In the genomic region with DNA sequence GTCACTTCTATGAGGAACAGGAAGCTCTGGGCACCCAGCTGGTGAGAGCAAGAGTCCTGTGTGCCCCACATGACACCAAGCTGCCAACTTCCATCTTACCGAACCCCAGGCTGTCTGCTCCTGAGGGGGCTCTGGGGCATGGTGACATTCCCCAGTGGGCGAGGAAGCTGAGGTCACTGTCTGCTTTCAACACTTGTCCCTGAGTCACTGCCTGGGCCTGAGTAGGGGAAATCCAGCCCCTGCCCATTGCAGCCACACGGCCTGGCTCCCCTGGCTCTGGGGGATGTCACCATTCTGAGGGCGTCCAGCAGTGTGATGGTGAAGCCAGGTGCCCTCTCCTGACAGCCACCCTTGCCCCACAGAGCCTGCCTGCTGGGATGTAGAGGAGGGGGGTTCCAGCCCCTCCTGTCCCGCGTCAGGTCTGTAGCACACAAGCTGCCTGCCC, we compare ENCODE assay signal across 14 cellular contexts.
DNase-seq lines count a peak whose midpoint lies in the region; ATAC-seq and TF ChIP-seq lines count a peak whose summit lies in the region.
"Had no signal": no experiment of that assay in that cellular context is flagged by ENCODE, and none has a peak within 500 bp of the region (broad histone marks: within the 10 kb centered on the region; RNA-seq: fewer than 3 reads in every experiment).

No MANE protein-coding gene starts in this region.

- H3K4me3 Mint-ChIP-seq in osteocyte (ENCODE audit: unreplicated experiment) = no peak overlapping the region
- H3K4me3 Mint-ChIP-seq: T-helper 2 cell treated with Interferon-gamma antibody and Interleukin-4, amounts not matched to agents 5 μg/mL and 100 μg/mL, for 36 hours had no signal

- DNase-seq in DMS53 (lab: John Stamatoyannopoulos, UW) (peak; percentile 6), DMS53 treated with DMSO at 0.1 percent for 48 hours (lab: John Stamatoyannopoulos, UW; ENCODE audit: unreplicated experiment) (no peak), SKM-1 (lab: John Stamatoyannopoulos, UW; ENCODE audit: unreplicated experiment) (peak; percentile 11), islet precursor cell (peak; percentile 66), RPMI8226 (no peak), osteocyte (ENCODE audit: extremely low spot score, unreplicated experiment) (no peak)
- DNase-seq in stimulated activated naive CD8-positive, alpha-beta T cell treated with anti-CD3 and anti-CD28 coated beads, Interleukin-15, Interleukin-2, amounts not matched to agents 100 U/mL and 50 U/mL, for 24 hours = peak; percentile 14
- DNase-seq: cerebellar nuclear complex, DND-41, Kasumi-1, tibial artery had no signal

- ATAC-seq in stimulated activated naive CD8-positive, alpha-beta T cell treated with anti-CD3 and anti-CD28 coated beads, Interleukin-15, Interleukin-2, amounts not matched to agents 100 U/mL and 50 U/mL, for 24 hours = peak; percentile 29
- ATAC-seq in HG02763 (IDR thresholded peaks at IDR 0.05; ENCODE audit: unreplicated experiment) = no peak

- peaks cover 42% of the 10 kb centered on the region for H3K4me1 Mint-ChIP-seq in osteocyte (ENCODE audit: unreplicated experiment)

- no peaks in the 10 kb centered on the region for H3K27me3 Mint-ChIP-seq in osteocyte (ENCODE audit: unreplicated experiment)

- peaks cover 4% of the 10 kb centered on the region for H3K9me3 Mint-ChIP-seq in osteocyte (ENCODE audit: unreplicated experiment)
- H3K9me3 Mint-ChIP-seq: T-helper 2 cell treated with Interferon-gamma antibody and Interleukin-4, amounts not matched to agents 5 μg/mL and 100 μg/mL, for 36 hours had no signal

- H3K27ac Mint-ChIP-seq in osteocyte (ENCODE audit: unreplicated experiment) = no peak overlapping the region
- H3K27ac Mint-ChIP-seq: activated naive CD4-positive, alpha-beta T cell treated with anti-CD3 and anti-CD28 coated beads, Interleukin-2, amount 50 U/mL, for 72 hours; T-helper 2 cell treated with Interferon-gamma antibody and Interleukin-4, amounts not matched to agents 5 μg/mL and 100 μg/mL, for 36 hours had no signal

- no peak for TF ChIP-seq CTCF in osteocyte (IDR thresholded peaks at IDR 0.05)

- no peaks in the 10 kb centered on the region for H3K36me3 Mint-ChIP-seq in osteocyte (ENCODE audit: unreplicated experiment)

Comparison
In these comparisons a context has a peak if more than half of its experiments do, and no peak if none do; other contexts are left out.
1. DNase-seq: peak in DMS53 (single experiment), SKM-1 (single experiment), islet precursor cell (single experiment) and stimulated activated naive CD8-positive, alpha-beta T cell treated with anti-CD3 and anti-CD28 coated beads, Interleukin-15, Interleukin-2, amounts not matched to agents 100 U/mL and 50 U/mL, for 24 hours (single experiment); none in DMS53 treated with DMSO at 0.1 percent for 48 hours (single experiment), RPMI8226 (single experiment) and osteocyte (single experiment).